ENCODE assay signal across 34 cellular contexts in genomic region chr7:7612519-7612918, GRCh38.
"Had no signal": no experiment of that assay in that cellular context is flagged by ENCODE, and none has a peak within 500 bp of the region (broad histone marks: within the 10 kb centered on the region; RNA-seq: fewer than 3 reads in every experiment).

No MANE protein-coding gene starts in this region.

- H3K27me3 ChIP-seq: MG63 had no signal

- H3K36me3 ChIP-seq: MG63 had no signal

- DNase-seq: Karpas-422, Kasumi-1, MG63, MM.1S, MV-4-11, NCI-H1048, NCI-H1092, NCI-H1092 treated with DMSO at 0.1 percent for 48 hours, NCI-H1105, NCI-H1105 treated with DMSO at 0.1 percent for 48 hours, NCI-H1417, NCI-H1417 treated with DMSO at 0.1 percent for 48 hours, NCI-H1436, NCI-H1436 treated with DMSO at 0.1 percent for 48 hours, NCI-H146, NCI-H1694, NCI-H1694 treated with DMSO at 0.1 percent for 48 hours, NCI-H187, NCI-H187 treated with DMSO at 0.1 percent for 48 hours, NCI-H1930, NCI-H2029, NCI-H2029 treated with DMSO at 0.1 percent for 48 hours, NCI-H2081, NCI-H2081 treated with DMSO at 0.1 percent for 48 hours, NCI-H2107, NCI-H2171, NCI-H2171 treated with DMSO at 0.1 percent for 48 hours, NCI-H2227 treated with DMSO at 0.1 percent for 48 hours, NCI-H226, NCI-H345, NCI-H446, NCI-H446 treated with DMSO at 0.1 percent for 48 hours, NCI-H510A treated with DMSO at 0.1 percent for 48 hours, NCI-H524 had no signal

- H3K4me3 ChIP-seq: MG63 had no signal

- H3K9me3 ChIP-seq: MG63 had no signal
